Comparison of ENCODE assay signal across 8 cellular contexts in the genomic region with DNA sequence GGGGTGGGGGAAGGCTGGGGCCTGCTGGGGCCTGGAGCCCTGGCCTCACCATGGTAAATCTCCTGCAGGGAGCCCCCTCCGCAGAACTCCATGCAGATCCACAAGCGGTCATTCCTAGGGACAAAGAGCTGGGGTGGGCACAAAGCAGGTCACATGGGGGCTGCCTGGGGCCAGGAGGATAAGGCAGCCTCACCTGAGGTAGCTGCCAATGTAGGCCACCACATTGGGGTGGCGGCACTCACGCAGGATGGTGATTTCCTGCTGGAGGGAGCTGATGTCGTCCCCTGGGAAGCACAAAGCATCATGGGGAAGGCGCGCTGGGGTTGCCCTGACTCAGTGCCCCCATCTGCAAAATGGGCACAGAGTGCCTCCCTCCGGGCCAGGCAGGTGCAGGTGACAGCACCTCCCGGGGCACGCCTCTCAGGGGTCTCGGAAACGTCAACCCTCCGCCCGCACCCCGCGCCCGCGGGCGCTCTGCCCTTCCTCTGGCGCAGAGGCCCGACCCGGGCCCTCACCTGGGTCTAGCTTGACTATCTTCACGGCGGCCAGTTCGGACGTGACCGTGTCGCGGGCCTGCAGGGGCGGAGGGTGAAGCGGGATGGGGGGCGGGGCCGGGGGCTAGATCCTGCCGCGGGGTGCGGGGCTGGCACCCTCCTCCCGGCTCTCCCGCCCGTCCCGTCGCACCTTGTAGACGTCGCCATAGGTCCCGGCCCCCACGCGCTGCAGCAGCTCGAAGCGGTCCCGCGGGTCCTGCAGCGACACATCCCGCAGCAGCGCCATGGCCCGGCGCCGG. TPM values are rescaled to one million over a fixed set of nuclear protein-coding genes. Genes with fewer than 3 reads are reported as not detected.
DNase-seq lines count a peak whose midpoint lies in the region; ATAC-seq and TF ChIP-seq lines count a peak whose summit lies in the region.

No MANE protein-coding gene starts in this region.

- H4K20me1 ChIP-seq in GM23338 (replicated peaks; ENCODE audit: insufficient read depth), result 0 out of 2 replicates have a peak, but pooled peaks cover 3% of the 10 kb centered on the region

- H3K79me2 ChIP-seq in GM23338 (replicated peaks; ENCODE audit: insufficient read depth), result no peaks in the 10 kb centered on the region

- POLR2A ChIA-PET in naive thymus-derived CD8-positive, alpha-beta T cell (lab: Charles Lee), result interaction anchor here (0.6 to 7.3 kb wide), 20 partner anchors 8 to 315 kb away, joined by 3 to 135 read pairs (median 6); partner anchors contain the start of genes CDC42BPG, EHD1, MEN1 and RASGRP2

- H3K9me2 ChIP-seq in GM23338 (ENCODE audit: insufficient read depth), result no peaks in the 10 kb centered on the region

- DNase-seq in GM06990 (ENCODE audit: extremely low read depth, insufficient read length) (peak; percentile 62), GM23338 (ENCODE audit: low spot score) (peak; percentile 17), SJCRH30 (peak in 1 of 2 experiments; percentile 17), choroid plexus epithelial cell (ENCODE audit: low read depth) (no peak), dermis blood vessel endothelial cell (no peak), NCI-H2171 (lab: John Stamatoyannopoulos, UW) (no peak)
- DNase-seq in naive thymus-derived CD8-positive, alpha-beta T cell, result peak in 5 of 10 donors; percentile 24 to 50 (median 40)

- H3K4me1 Mint-ChIP-seq in GM23338, result peaks cover 14% of the 10 kb centered on the region
- peaks cover 19 to 49% (median 41%) of the 10 kb centered on the region in 4 donors for H3K4me1 Mint-ChIP-seq in naive thymus-derived CD8-positive, alpha-beta T cell

- peaks cover 17% of the 10 kb centered on the region for H3K36me3 Mint-ChIP-seq in GM23338 (ENCODE audit: low read depth)
- peaks cover 0 to 38% (median 11%) of the 10 kb centered on the region in 3 donors for H3K36me3 Mint-ChIP-seq in naive thymus-derived CD8-positive, alpha-beta T cell

- H2AFZ ChIP-seq in GM23338, result peak overlapping the region; percentile 76

- H3K27me3 ChIP-seq in GM06990 (replicated peaks; ENCODE audit: control insufficient read depth, insufficient read depth, low read length), result no peaks in the 10 kb centered on the region
- no peaks in the 10 kb centered on the region for H3K27me3 ChIP-seq in GM23338 (ENCODE audit: insufficient read depth)
- H3K27me3 ChIP-seq in SJCRH30, result no peaks in the 10 kb centered on the region

- H3K4me3 Mint-ChIP-seq in GM23338, result peak overlapping the region; percentile 69
- peak overlapping the region; percentile 73 to 89 (median 81) for H3K4me3 Mint-ChIP-seq in naive thymus-derived CD8-positive, alpha-beta T cell

- H3K4me1 ChIP-seq in GM23338 (ENCODE audit: insufficient read depth) (peaks cover 4% of the 10 kb centered on the region; the same call in 1 of the 2 replicates), SJCRH30 (peaks cover 5% of the 10 kb centered on the region; the same call in 1 of the 2 replicates)

- peaks cover 10% of the 10 kb centered on the region for H3K27me3 Mint-ChIP-seq in GM23338 (ENCODE audit: insufficient read depth, low read depth, poor library complexity)
- no peaks in the 10 kb centered on the region for H3K27me3 Mint-ChIP-seq in naive thymus-derived CD8-positive, alpha-beta T cell

- no peaks in the 10 kb centered on the region for H3K9me3 ChIP-seq in SJCRH30 (replicated peaks)

- ATAC-seq in GM23338 (peak; percentile 5; the same call in 2 of the 3 replicates), HG03378 (IDR thresholded peaks at IDR 0.05; ENCODE audit: unreplicated experiment) (no peak)
- peak; percentile 47 to 61 for ATAC-seq in naive thymus-derived CD8-positive, alpha-beta T cell

- no peak for TF ChIP-seq CTCF in GM06990 (IDR thresholded peaks at IDR 0.05; ENCODE audit: insufficient read depth, low read length, poor library complexity, severe bottlenecking)
- no peak for TF ChIP-seq CTCF in GM23338 (conservative IDR thresholded peaks at IDR 0.05; ENCODE audit: low read depth in 2 of 2)
- TF ChIP-seq CTCF in choroid plexus epithelial cell (conservative IDR thresholded peaks at IDR 0.05; ENCODE audit: low read depth, low read length), result no peak

- peaks cover 8% of the 10 kb centered on the region; the same call in 1 of the 2 replicates for H3F3A ChIP-seq in GM23338 (replicated peaks; ENCODE audit: low read depth)

- peaks cover 11% of the 10 kb centered on the region for H3K36me3 ChIP-seq in GM06990 (ENCODE audit: control insufficient read depth, insufficient read depth, low read length)
- no peaks in the 10 kb centered on the region for H3K36me3 ChIP-seq in GM23338 (ENCODE audit: insufficient read depth)
- H3K36me3 ChIP-seq in SJCRH30, result 0 out of 2 replicates have a peak, but pooled peaks cover 2% of the 10 kb centered on the region

- peak overlapping the region; percentile 78 for H3K4me2 ChIP-seq in GM23338

- H3K27ac Mint-ChIP-seq in GM23338, result no peak overlapping the region
- H3K27ac Mint-ChIP-seq in naive thymus-derived CD8-positive, alpha-beta T cell, result peak overlapping the region; percentile 68 to 93 (median 88)

- H3K4me3 ChIP-seq in GM06990 (replicated peaks; ENCODE audit: low read depth, low read length) (peak overlapping the region; percentile 84), GM23338 (peak overlapping the region; percentile 65), SJCRH30 (peak overlapping the region; percentile 63), choroid plexus epithelial cell (ENCODE audit: low read depth, low read length) (peak overlapping the region; percentile 66)

- H3K27ac ChIP-seq in GM23338 (ENCODE audit: low read depth) (no peak overlapping the region), SJCRH30 (no peak overlapping the region)

- H3K9me3 Mint-ChIP-seq in GM23338, result no peaks in the 10 kb centered on the region
- no peaks in the 10 kb centered on the region for H3K9me3 Mint-ChIP-seq in naive thymus-derived CD8-positive, alpha-beta T cell

TF ChIP-seq in GM23338, 12 proteins besides CTCF, POLR2A, EP300 and RAD21:
- TF ChIP-seq CREB1 (CRISPR knock-in tag; IDR thresholded peaks at IDR 0.05; ENCODE audit: low read depth) (0 out of 2 replicates have a peak, but pooled peaks have one; percentile 4), EZH2phosphoT487 (IDR thresholded peaks at IDR 0.05; ENCODE audit: unreplicated experiment) (no peak)

RNA-seq across cellular contexts. Expression of gene MAP4K2, which starts 0.4 kb away (rescaled TPM):
- 32.3 and 42.6 TPM in 2 replicates for total RNA-seq in GM23338 (2014; rRNA removed; shearing (Covaris generic))
- 9.9 and 11.2 TPM in 2 replicates for polyA plus RNA-seq in GM23338 (2016; fragmentation: Nextera tagmentation; extraction: Ambion mirVana)
- 8.9 and 9.6 TPM in 2 replicates for total RNA-seq in SJCRH30 (2014; rRNA removed; shearing (Covaris generic))
- 100 to 1,000 TPM; 128 to 135 TPM for total RNA-seq in naive thymus-derived CD8-positive, alpha-beta T cell
- polyA plus RNA-seq in naive thymus-derived CD8-positive, alpha-beta T cell, result 10 to 100 TPM; 26.6 to 55.5 (median 30.3) TPM
- 46.1 and 93.6 TPM in 2 replicates for total RNA-seq in dermis blood vessel endothelial cell

RNA-seq across cellular contexts. Expression of gene MEN1, which starts 7.8 kb away (rescaled TPM):
- 38.9 and 45.2 TPM in 2 replicates for total RNA-seq in GM23338 (2014; rRNA removed; shearing (Covaris generic))
- polyA plus RNA-seq in GM23338 (2016; fragmentation: Nextera tagmentation; extraction: Ambion mirVana), result 27.2 and 31.6 TPM in 2 replicates
- total RNA-seq in SJCRH30 (2014; rRNA removed; shearing (Covaris generic)), result 25.9 and 26.3 TPM in 2 replicates
- 10 to 100 TPM; 50.7 to 54.1 TPM for total RNA-seq in naive thymus-derived CD8-positive, alpha-beta T cell
- 10 to 100 TPM; 22.1 to 57.4 (median 36.1) TPM for polyA plus RNA-seq in naive thymus-derived CD8-positive, alpha-beta T cell
- 20.1 and 38.7 TPM in 2 replicates for total RNA-seq in dermis blood vessel endothelial cell

RNA-seq across cellular contexts. Expression of gene SF1, which starts 24.2 kb away (rescaled TPM):
- total RNA-seq in GM23338 (2014; rRNA removed; shearing (Covaris generic)), result 235 and 252 TPM in 2 replicates
- 76.9 and 82.9 TPM in 2 replicates for polyA plus RNA-seq in GM23338 (2016; fragmentation: Nextera tagmentation; extraction: Ambion mirVana)
- total RNA-seq in SJCRH30 (2014; rRNA removed; shearing (Covaris generic)), result 113 and 117 TPM in 2 replicates
- 1,000 to 10,000 TPM; 1,030 to 1,057 TPM for total RNA-seq in naive thymus-derived CD8-positive, alpha-beta T cell
- polyA plus RNA-seq in naive thymus-derived CD8-positive, alpha-beta T cell, result 100 to 1,000 TPM in 1 of 3 donors, 10 to 100 TPM in 2; 87.0 to 138 (median 96.6) TPM
- 104 and 116 TPM in 2 replicates for total RNA-seq in dermis blood vessel endothelial cell

RNA-seq across cellular contexts. Expression of gene CDC42BPG, which starts 41.9 kb away (rescaled TPM):
- 10.1 and 11.6 TPM in 2 replicates for total RNA-seq in GM23338 (2014; rRNA removed; shearing (Covaris generic))
- 1.8 and 2.3 TPM in 2 replicates for polyA plus RNA-seq in GM23338 (2016; fragmentation: Nextera tagmentation; extraction: Ambion mirVana)
- 0.03 and 0.10 TPM in 2 replicates for total RNA-seq in SJCRH30 (2014; rRNA removed; shearing (Covaris generic))
- 10 to 100 TPM in 1 of 2 experiments, 1 to 10 TPM in 1; 9.0 to 10.3 TPM for total RNA-seq in naive thymus-derived CD8-positive, alpha-beta T cell
- under 1 TPM; 0.09 to 0.38 (median 0.13) TPM for polyA plus RNA-seq in naive thymus-derived CD8-positive, alpha-beta T cell
- 0.34 and 0.37 TPM in 2 replicates for total RNA-seq in dermis blood vessel endothelial cell

RNA-seq across cellular contexts. Expression of gene PYGM, which starts 42.8 kb away (rescaled TPM):
- total RNA-seq in GM23338 (2014; rRNA removed; shearing (Covaris generic)), result 3.9 and 4.4 TPM in 2 replicates
- 1.5 and 2.8 TPM in 2 replicates for polyA plus RNA-seq in GM23338 (2016; fragmentation: Nextera tagmentation; extraction: Ambion mirVana)
- total RNA-seq in SJCRH30 (2014; rRNA removed; shearing (Covaris generic)), result 7.0 and 8.0 TPM in 2 replicates
- 10 to 100 TPM; 13.0 to 18.4 TPM for total RNA-seq in naive thymus-derived CD8-positive, alpha-beta T cell
- polyA plus RNA-seq in naive thymus-derived CD8-positive, alpha-beta T cell, result under 1 TPM; 0.09 to 0.50 (median 0.49) TPM
- 0.23 and 0.34 TPM in 2 replicates for total RNA-seq in dermis blood vessel endothelial cell

Comparison
In these comparisons a context has a peak if more than half of its experiments do, and no peak if none do; other contexts are left out.
1. DNase-seq: peak in GM06990 (single experiment) and GM23338 (single experiment); none in choroid plexus epithelial cell (single experiment), dermis blood vessel endothelial cell (single experiment) and NCI-H2171 (single experiment).
2. Peak in every context shown above with its lines, with median percentiles within 50 percentile points of each other: H3K4me3 ChIP-seq.